In the genomic region with DNA sequence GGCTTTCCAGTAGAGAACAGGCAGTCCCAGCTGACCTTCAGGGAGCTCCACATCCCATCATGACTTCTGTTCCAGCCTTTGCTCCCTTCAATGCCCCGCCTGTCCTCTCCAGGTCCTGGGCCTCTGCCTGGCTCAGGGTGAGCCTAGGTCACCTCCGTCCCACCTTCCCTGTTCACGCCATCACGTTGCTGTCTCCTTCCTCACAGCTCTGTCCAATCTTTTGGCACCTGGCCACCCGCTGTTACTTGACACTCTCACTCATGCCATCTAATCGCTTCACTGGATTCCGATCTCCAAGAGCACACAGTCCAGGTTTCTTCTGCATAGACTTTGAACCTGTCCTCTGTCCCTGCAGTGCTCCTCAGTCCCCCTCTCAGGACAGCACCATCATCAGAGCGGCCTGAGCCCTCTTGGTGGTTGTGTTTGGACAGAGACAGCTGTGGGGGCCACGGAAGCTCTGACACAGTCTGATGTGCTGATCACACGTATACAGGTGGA, we compare ENCODE assay signal across 1 cellular context.
TF ChIP-seq lines count a peak whose summit lies in the region.

No MANE protein-coding gene starts in this region.

TF ChIP-seq in HepG2, 621 proteins besides CTCF, POLR2A, EP300 and RAD21 (continued from another document and continues in another):
- no peak for TF ChIP-seq ZNF275 (CRISPR knock-in tag; IDR thresholded peaks at IDR 0.05; ENCODE audit: borderline replicate concordance)
- TF ChIP-seq, protein P1, sequence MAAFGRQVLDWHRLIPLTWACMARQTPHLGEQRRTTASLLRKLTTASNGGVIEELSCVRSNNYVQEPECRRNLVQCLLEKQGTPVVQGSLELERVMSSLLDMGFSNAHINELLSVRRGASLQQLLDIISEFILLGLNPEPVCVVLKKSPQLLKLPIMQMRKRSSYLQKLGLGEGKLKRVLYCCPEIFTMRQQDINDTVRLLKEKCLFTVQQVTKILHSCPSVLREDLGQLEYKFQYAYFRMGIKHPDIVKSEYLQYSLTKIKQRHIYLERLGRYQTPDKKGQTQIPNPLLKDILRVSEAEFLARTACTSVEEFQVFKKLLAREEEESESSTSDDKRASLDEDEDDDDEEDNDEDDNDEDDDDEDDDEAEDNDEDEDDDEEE (CRISPR knock-in tag; IDR thresholded peaks at IDR 0.05) = 0 out of 2 replicates have a peak, but pooled peaks have one; percentile 72
- TF ChIP-seq ATF1 (CRISPR knock-in tag; IDR thresholded peaks at IDR 0.05) = no peak
- TF ChIP-seq HOXA5 (CRISPR knock-in tag; IDR thresholded peaks at IDR 0.05) = no peak
- TF ChIP-seq PRMT3 (CRISPR knock-in tag; IDR thresholded peaks at IDR 0.05; ENCODE audit: borderline replicate concordance, low read depth) = 0 out of 2 replicates have a peak, but pooled peaks have one; percentile 37
- TF ChIP-seq GABPB1 (CRISPR knock-in tag; IDR thresholded peaks at IDR 0.05) = peak; percentile 31; the same call in 1 of the 2 replicates
- peak; percentile 85 for TF ChIP-seq HMG20A (CRISPR knock-in tag; IDR thresholded peaks at IDR 0.05; ENCODE audit: borderline replicate concordance)
- TF ChIP-seq GATA4 (IDR thresholded peaks at IDR 0.05; ENCODE audit: borderline replicate concordance, low read depth) = no peak
- TF ChIP-seq PRDM4 (CRISPR knock-in tag; IDR thresholded peaks at IDR 0.05; ENCODE audit: borderline replicate concordance) = no peak
- no peak for TF ChIP-seq ZNF282 (IDR thresholded peaks at IDR 0.05; ENCODE audit: partially characterized antibody)
- TF ChIP-seq SRY (CRISPR knock-in tag; IDR thresholded peaks at IDR 0.05) = peak; percentile 32; the same call in 1 of the 2 replicates
- TF ChIP-seq ZNF556 (CRISPR knock-in tag; IDR thresholded peaks at IDR 0.05; ENCODE audit: borderline replicate concordance) = no peak; the same call in 1 of the 2 replicates
- no peak for TF ChIP-seq SAFB2 (CRISPR knock-in tag; IDR thresholded peaks at IDR 0.05; ENCODE audit: borderline replicate concordance, low read depth)
- no peak for TF ChIP-seq CHD4 (IDR thresholded peaks at IDR 0.05; ENCODE audit: borderline replicate concordance, low read length)
- TF ChIP-seq EEA1 (CRISPR knock-in tag; IDR thresholded peaks at IDR 0.05; ENCODE audit: borderline replicate concordance) = no peak
- TF ChIP-seq NFIB (CRISPR knock-in tag; IDR thresholded peaks at IDR 0.05; ENCODE audit: borderline replicate concordance) = peak; percentile 88; the same call in 1 of the 2 replicates
- no peak for TF ChIP-seq ATF7 (IDR thresholded peaks at IDR 0.05)
- TF ChIP-seq ATF7 (CRISPR knock-in tag; IDR thresholded peaks at IDR 0.05) = no peak
- TF ChIP-seq ZNF335 (CRISPR knock-in tag; IDR thresholded peaks at IDR 0.05) = peak; percentile 77; the same call in 1 of the 2 replicates
- TF ChIP-seq ZNF891 (CRISPR knock-in tag; IDR thresholded peaks at IDR 0.05) = peak; percentile 94
- TF ChIP-seq ZNF3 (CRISPR knock-in tag; IDR thresholded peaks at IDR 0.05) = no peak
- peak; percentile 81; the same call in 1 of the 2 replicates for TF ChIP-seq ZSCAN31 (CRISPR knock-in tag; IDR thresholded peaks at IDR 0.05; ENCODE audit: low read depth)
- TF ChIP-seq, protein P2, sequence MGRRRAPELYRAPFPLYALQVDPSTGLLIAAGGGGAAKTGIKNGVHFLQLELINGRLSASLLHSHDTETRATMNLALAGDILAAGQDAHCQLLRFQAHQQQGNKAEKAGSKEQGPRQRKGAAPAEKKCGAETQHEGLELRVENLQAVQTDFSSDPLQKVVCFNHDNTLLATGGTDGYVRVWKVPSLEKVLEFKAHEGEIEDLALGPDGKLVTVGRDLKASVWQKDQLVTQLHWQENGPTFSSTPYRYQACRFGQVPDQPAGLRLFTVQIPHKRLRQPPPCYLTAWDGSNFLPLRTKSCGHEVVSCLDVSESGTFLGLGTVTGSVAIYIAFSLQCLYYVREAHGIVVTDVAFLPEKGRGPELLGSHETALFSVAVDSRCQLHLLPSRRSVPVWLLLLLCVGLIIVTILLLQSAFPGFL (CRISPR knock-in tag; IDR thresholded peaks at IDR 0.05) = no peak
- peak; percentile 78 for TF ChIP-seq PITX1 (CRISPR knock-in tag; IDR thresholded peaks at IDR 0.05)
- no peak for TF ChIP-seq ZNF296 (CRISPR knock-in tag; conservative IDR thresholded peaks at IDR 0.05)
- no peak for TF ChIP-seq GTF2F1 (IDR thresholded peaks at IDR 0.05; ENCODE audit: low read length)
- TF ChIP-seq FOXK2 (IDR thresholded peaks at IDR 0.05) = no peak
- TF ChIP-seq HMGA1 (CRISPR knock-in tag; conservative IDR thresholded peaks at IDR 0.05) = no peak
- TF ChIP-seq ZNF772 (CRISPR knock-in tag; IDR thresholded peaks at IDR 0.05) = peak; percentile 93
- peak; percentile 67; the same call in 1 of the 2 replicates for TF ChIP-seq ZBTB38 (CRISPR knock-in tag; IDR thresholded peaks at IDR 0.05)
- TF ChIP-seq, protein P3, sequence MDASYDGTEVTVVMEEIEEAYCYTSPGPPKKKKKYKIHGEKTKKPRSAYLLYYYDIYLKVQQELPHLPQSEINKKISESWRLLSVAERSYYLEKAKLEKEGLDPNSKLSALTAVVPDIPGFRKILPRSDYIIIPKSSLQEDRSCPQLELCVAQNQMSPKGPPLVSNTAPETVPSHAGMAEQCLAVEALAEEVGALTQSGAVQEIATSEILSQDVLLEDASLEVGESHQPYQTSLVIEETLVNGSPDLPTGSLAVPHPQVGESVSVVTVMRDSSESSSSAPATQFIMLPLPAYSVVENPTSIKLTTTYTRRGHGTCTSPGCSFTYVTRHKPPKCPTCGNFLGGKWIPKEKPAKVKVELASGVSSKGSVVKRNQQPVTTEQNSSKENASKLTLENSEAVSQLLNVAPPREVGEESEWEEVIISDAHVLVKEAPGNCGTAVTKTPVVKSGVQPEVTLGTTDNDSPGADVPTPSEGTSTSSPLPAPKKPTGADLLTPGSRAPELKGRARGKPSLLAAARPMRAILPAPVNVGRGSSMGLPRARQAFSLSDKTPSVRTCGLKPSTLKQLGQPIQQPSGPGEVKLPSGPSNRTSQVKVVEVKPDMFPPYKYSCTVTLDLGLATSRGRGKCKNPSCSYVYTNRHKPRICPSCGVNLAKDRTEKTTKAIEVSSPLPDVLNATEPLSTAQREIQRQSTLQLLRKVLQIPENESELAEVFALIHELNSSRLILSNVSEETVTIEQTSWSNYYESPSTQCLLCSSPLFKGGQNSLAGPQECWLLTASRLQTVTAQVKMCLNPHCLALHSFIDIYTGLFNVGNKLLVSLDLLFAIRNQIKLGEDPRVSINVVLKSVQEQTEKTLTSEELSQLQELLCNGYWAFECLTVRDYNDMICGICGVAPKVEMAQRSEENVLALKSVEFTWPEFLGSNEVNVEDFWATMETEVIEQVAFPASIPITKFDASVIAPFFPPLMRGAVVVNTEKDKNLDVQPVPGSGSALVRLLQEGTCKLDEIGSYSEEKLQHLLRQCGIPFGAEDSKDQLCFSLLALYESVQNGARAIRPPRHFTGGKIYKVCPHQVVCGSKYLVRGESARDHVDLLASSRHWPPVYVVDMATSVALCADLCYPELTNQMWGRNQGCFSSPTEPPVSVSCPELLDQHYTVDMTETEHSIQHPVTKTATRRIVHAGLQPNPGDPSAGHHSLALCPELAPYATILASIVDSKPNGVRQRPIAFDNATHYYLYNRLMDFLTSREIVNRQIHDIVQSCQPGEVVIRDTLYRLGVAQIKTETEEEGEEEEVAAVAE (CRISPR knock-in tag; IDR thresholded peaks at IDR 0.05; ENCODE audit: borderline replicate concordance) = no peak
- no peak for TF ChIP-seq SRSF1 (optimal IDR thresholded peaks at IDR 0.05; ENCODE audit: low read depth, low read length)
- TF ChIP-seq PLRG1 (conservative IDR thresholded peaks at IDR 0.05) = no peak
- peak; percentile 67; the same call in 1 of the 2 replicates for TF ChIP-seq LCORL (IDR thresholded peaks at IDR 0.05)
- TF ChIP-seq LCORL (CRISPR knock-in tag; IDR thresholded peaks at IDR 0.05) = peak; percentile 89
- no peak for TF ChIP-seq ZNF776 (CRISPR knock-in tag; IDR thresholded peaks at IDR 0.05)
- TF ChIP-seq ZNF451 (CRISPR knock-in tag; IDR thresholded peaks at IDR 0.05) = no peak
- no peak; the same call in none of the 2 replicates for TF ChIP-seq FOXC1 (CRISPR knock-in tag; IDR thresholded peaks at IDR 0.05; ENCODE audit: borderline replicate concordance)
- no peak; the same call in 1 of the 2 replicates for TF ChIP-seq KAT8 (CRISPR knock-in tag; IDR thresholded peaks at IDR 0.05)
- TF ChIP-seq KLF9 (CRISPR knock-in tag; IDR thresholded peaks at IDR 0.05; ENCODE audit: low read depth) = no peak
- no peak for TF ChIP-seq SOX13 (IDR thresholded peaks at IDR 0.05)
- TF ChIP-seq SOX13 (CRISPR knock-in tag; conservative IDR thresholded peaks at IDR 0.05 in 1 of 2, IDR thresholded peaks at IDR 0.05 in 1 of 2) = peak in 1 of 2 experiments; percentile 81; a peak in 2 of 4 replicates
- TF ChIP-seq GPN1 (CRISPR knock-in tag; IDR thresholded peaks at IDR 0.05; ENCODE audit: borderline replicate concordance) = no peak
- TF ChIP-seq SOX5 (CRISPR knock-in tag; IDR thresholded peaks at IDR 0.05; ENCODE audit: borderline replicate concordance) = peak; percentile 62
- TF ChIP-seq, protein P4, sequence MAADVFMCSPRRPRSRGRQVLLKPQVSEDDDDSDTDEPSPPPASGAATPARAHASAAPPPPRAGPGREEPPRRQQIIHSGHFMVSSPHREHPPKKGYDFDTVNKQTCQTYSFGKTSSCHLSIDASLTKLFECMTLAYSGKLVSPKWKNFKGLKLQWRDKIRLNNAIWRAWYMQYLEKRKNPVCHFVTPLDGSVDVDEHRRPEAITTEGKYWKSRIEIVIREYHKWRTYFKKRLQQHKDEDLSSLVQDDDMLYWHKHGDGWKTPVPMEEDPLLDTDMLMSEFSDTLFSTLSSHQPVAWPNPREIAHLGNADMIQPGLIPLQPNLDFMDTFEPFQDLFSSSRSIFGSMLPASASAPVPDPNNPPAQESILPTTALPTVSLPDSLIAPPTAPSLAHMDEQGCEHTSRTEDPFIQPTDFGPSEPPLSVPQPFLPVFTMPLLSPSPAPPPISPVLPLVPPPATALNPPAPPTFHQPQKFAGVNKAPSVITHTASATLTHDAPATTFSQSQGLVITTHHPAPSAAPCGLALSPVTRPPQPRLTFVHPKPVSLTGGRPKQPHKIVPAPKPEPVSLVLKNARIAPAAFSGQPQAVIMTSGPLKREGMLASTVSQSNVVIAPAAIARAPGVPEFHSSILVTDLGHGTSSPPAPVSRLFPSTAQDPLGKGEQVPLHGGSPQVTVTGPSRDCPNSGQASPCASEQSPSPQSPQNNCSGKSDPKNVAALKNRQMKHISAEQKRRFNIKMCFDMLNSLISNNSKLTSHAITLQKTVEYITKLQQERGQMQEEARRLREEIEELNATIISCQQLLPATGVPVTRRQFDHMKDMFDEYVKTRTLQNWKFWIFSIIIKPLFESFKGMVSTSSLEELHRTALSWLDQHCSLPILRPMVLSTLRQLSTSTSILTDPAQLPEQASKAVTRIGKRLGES (CRISPR knock-in tag; IDR thresholded peaks at IDR 0.05; ENCODE audit: borderline replicate concordance) = no peak
- TF ChIP-seq, protein P5, sequence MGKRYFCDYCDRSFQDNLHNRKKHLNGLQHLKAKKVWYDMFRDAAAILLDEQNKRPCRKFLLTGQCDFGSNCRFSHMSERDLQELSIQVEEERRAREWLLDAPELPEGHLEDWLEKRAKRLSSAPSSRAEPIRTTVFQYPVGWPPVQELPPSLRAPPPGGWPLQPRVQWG (CRISPR knock-in tag; IDR thresholded peaks at IDR 0.05; ENCODE audit: borderline replicate concordance, low read depth) = no peak
- peak; percentile 82; the same call in 1 of the 2 replicates for TF ChIP-seq NCOR1 (IDR thresholded peaks at IDR 0.05; ENCODE audit: borderline replicate concordance, low read length)
- no peak; the same call in 1 of the 2 replicates for TF ChIP-seq WIZ (CRISPR knock-in tag; IDR thresholded peaks at IDR 0.05)
- TF ChIP-seq ZBTB1 (CRISPR knock-in tag; IDR thresholded peaks at IDR 0.05; ENCODE audit: borderline replicate concordance) = no peak
- TF ChIP-seq SPEN (CRISPR knock-in tag; IDR thresholded peaks at IDR 0.05; ENCODE audit: low read depth) = peak; percentile 46; the same call in 1 of the 2 replicates
- TF ChIP-seq KMT2A (CRISPR knock-in tag; IDR thresholded peaks at IDR 0.05) = peak; percentile 59; the same call in 1 of the 2 replicates
- TF ChIP-seq CREM (IDR thresholded peaks at IDR 0.05) = peak; percentile 52; the same call in 1 of the 2 replicates
- TF ChIP-seq CREM (CRISPR knock-in tag; IDR thresholded peaks at IDR 0.05) = no peak
- TF ChIP-seq DMAP1 (CRISPR knock-in tag; IDR thresholded peaks at IDR 0.05) = peak; percentile 57
- TF ChIP-seq ZNF709 (CRISPR knock-in tag; IDR thresholded peaks at IDR 0.05) = peak; percentile 39; the same call in 1 of the 2 replicates
- no peak for TF ChIP-seq SP2 (CRISPR knock-in tag; IDR thresholded peaks at IDR 0.05)
- no peak for TF ChIP-seq ZNF251 (CRISPR knock-in tag; IDR thresholded peaks at IDR 0.05)
- no peak for TF ChIP-seq SMARCE1 (IDR thresholded peaks at IDR 0.05; ENCODE audit: borderline replicate concordance)
- peak; percentile 79 for TF ChIP-seq NR2F6 (IDR thresholded peaks at IDR 0.05)
- TF ChIP-seq NR2F6 (CRISPR knock-in tag; IDR thresholded peaks at IDR 0.05) = peak; percentile 81
- TF ChIP-seq, protein P6, sequence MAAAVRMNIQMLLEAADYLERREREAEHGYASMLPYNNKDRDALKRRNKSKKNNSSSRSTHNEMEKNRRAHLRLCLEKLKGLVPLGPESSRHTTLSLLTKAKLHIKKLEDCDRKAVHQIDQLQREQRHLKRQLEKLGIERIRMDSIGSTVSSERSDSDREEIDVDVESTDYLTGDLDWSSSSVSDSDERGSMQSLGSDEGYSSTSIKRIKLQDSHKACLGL (CRISPR knock-in tag; IDR thresholded peaks at IDR 0.05) = peak; percentile 25; the same call in 1 of the 2 replicates
- peak; percentile 66; the same call in 1 of the 2 replicates for TF ChIP-seq MIER2 (CRISPR knock-in tag; IDR thresholded peaks at IDR 0.05)
